Comparison of ENCODE assay signal across 8 cellular contexts in the genomic region with DNA sequence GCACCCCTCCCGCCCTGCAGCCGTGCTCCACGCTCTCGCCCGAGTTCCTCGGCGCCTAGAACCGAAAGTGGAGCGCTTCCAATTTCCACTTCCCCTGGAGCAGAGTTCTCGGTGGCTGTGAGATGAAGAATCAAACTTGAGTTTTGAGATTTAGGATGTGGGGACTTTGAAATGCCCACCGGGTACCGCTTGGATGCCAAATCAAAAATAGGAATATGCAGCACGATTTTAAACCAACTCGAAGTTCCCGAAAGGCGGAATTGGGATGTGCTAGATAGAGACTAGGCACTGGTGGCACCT. TPM values are rescaled to one million over a fixed set of nuclear protein-coding genes. Genes with fewer than 3 reads are reported as not detected.
DNase-seq lines count a peak whose midpoint lies in the region; ATAC-seq and TF ChIP-seq lines count a peak whose summit lies in the region.

No MANE protein-coding gene starts in this region.

- peak overlapping the region; percentile 58 for H3K27ac Mint-ChIP-seq in endothelial cell (ENCODE audit: unreplicated experiment)
- H3K27ac Mint-ChIP-seq in neural crest cell (ENCODE audit: unreplicated experiment): peak overlapping the region; percentile 88

- H3K4me2 ChIP-seq in PC-9: peak overlapping the region; percentile 99

- peaks cover 16% of the 10 kb centered on the region; the same call in 1 of the 2 replicates for H3F3A ChIP-seq in PC-9 (ENCODE audit: insufficient read depth, low read depth)

- H3K4me1 ChIP-seq in PC-9 (replicated peaks; ENCODE audit: insufficient read depth): peaks cover 15% of the 10 kb centered on the region

- H4K20me1 ChIP-seq in PC-9 (ENCODE audit: insufficient read depth): no peaks in the 10 kb centered on the region

- 0 out of 2 replicates have a peak overlapping the region, but pooled peaks have one; percentile 30 for H3K27ac ChIP-seq in PC-9

- peaks cover 40% of the 10 kb centered on the region for H3K79me2 ChIP-seq in PC-9 (ENCODE audit: low read depth)

- no TSS peak for BruUV-seq in PC-9 (replicated peaks; lab: Mats Ljungman, UMichigan)

- intact Hi-C loops in PC-9 (cut with micrococcal nuclease; ENCODE audit: unreplicated experiment): no loop called here

- H3K36me3 ChIP-seq in GM06990 (ENCODE audit: control insufficient read depth, insufficient read depth, low read length) (peaks cover 2% of the 10 kb centered on the region), PC-9 (ENCODE audit: low read depth) (peaks cover 4% of the 10 kb centered on the region; the same call in 1 of the 2 replicates)

- peaks cover 14% of the 10 kb centered on the region for H3K4me1 Mint-ChIP-seq in endothelial cell (ENCODE audit: unreplicated experiment)
- H3K4me1 Mint-ChIP-seq in neural crest cell: peaks cover 39% of the 10 kb centered on the region

- H3K27me3 Mint-ChIP-seq in endothelial cell (ENCODE audit: unreplicated experiment) (peaks cover 5% of the 10 kb centered on the region), neural crest cell (ENCODE audit: low read depth) (peaks cover 6% of the 10 kb centered on the region)

- DNase-seq in GM06990 (ENCODE audit: extremely low read depth, insufficient read length) (no peak), PC-9 (no peak), endothelial cell (ENCODE audit: low spot score) (no peak), neural crest cell (ENCODE audit: low read depth, low spot score) (no peak), COLO829 (ENCODE audit: low spot score) (no peak)

- H3K4me3 ChIP-seq in GM06990 (replicated peaks; ENCODE audit: low read depth, low read length): peak overlapping the region; percentile 91
- peak overlapping the region; percentile 64 for H3K4me3 ChIP-seq in PC-9

- peak overlapping the region; percentile 95 for H2AFZ ChIP-seq in PC-9

- H3K36me3 Mint-ChIP-seq in endothelial cell (ENCODE audit: low read depth, unreplicated experiment): peaks cover 11% of the 10 kb centered on the region
- peaks cover 9% of the 10 kb centered on the region for H3K36me3 Mint-ChIP-seq in neural crest cell (ENCODE audit: low read depth)

- no peaks in the 10 kb centered on the region for H3K9me3 ChIP-seq in PC-9 (ENCODE audit: insufficient read depth, low read depth)

- H3K9me3 Mint-ChIP-seq in endothelial cell (ENCODE audit: unreplicated experiment): no peaks in the 10 kb centered on the region
- H3K9me3 Mint-ChIP-seq in neural crest cell: no peaks in the 10 kb centered on the region

- no peak for TF ChIP-seq CTCF in GM06990 (IDR thresholded peaks at IDR 0.05; ENCODE audit: insufficient read depth, low read length, poor library complexity, severe bottlenecking)
- TF ChIP-seq CTCF in PC-9 (conservative IDR thresholded peaks at IDR 0.05): no peak; the same call in 1 of the 2 replicates
- TF ChIP-seq CTCF in endothelial cell (IDR thresholded peaks at IDR 0.05; ENCODE audit: unreplicated experiment): no peak
- no peak for TF ChIP-seq CTCF in neural crest cell (conservative IDR thresholded peaks at IDR 0.05)

- H3K27me3 ChIP-seq in GM06990 (replicated peaks; ENCODE audit: control insufficient read depth, insufficient read depth, low read length) (no peaks in the 10 kb centered on the region), PC-9 (ENCODE audit: insufficient read depth, low read depth) (no peaks in the 10 kb centered on the region)

- H3K9me2 ChIP-seq in PC-9 (ENCODE audit: insufficient read depth): no peaks in the 10 kb centered on the region

- POLR2A ChIA-PET in PC-9 (lab: Charles Lee; ENCODE audit: unreplicated experiment): interaction anchor here (0.5 to 1.0 kb wide), 10 partner anchors 13 to 324 kb away, joined by 3 to 6 read pairs (median 4); no protein-coding TSS in a partner anchor

- ATAC-seq in HG02884 (IDR thresholded peaks at IDR 0.05; ENCODE audit: unreplicated experiment) (no peak), HG02981 (IDR thresholded peaks at IDR 0.05; ENCODE audit: unreplicated experiment) (no peak), GM21447 (IDR thresholded peaks at IDR 0.05; ENCODE audit: unreplicated experiment) (no peak)

- H3K4me3 Mint-ChIP-seq in endothelial cell (ENCODE audit: unreplicated experiment): peak overlapping the region; percentile 95
- H3K4me3 Mint-ChIP-seq in neural crest cell: peak overlapping the region; percentile 96

- CTCF ChIA-PET in PC-9 (lab: Charles Lee): interaction anchor here (0.6 to 2.4 kb wide), 6 partner anchors 13 to 523 kb away, joined by 3 to 13 read pairs (median 3); partner anchors contain the start of gene CAPN1

RNA-seq across cellular contexts. Expression of gene POLA2, which starts 0.6 kb away (rescaled TPM):
- total RNA-seq in PC-9 (2021) (37.1 and 39.3 TPM in 2 replicates), endothelial cell (ENCODE audit: unreplicated experiment) (17.9 TPM), neural crest cell (63.7 and 66.9 TPM in 2 replicates)

RNA-seq across cellular contexts. Expression of gene CDC42EP2, which starts 52.3 kb away (rescaled TPM):
- total RNA-seq in PC-9 (2021): 17.8 and 20.8 TPM in 2 replicates
- total RNA-seq in endothelial cell (ENCODE audit: unreplicated experiment): 37.7 TPM
- 2.3 and 4.0 TPM in 2 replicates for total RNA-seq in neural crest cell
